Comparison of ENCODE assay signal across 8 cellular contexts in genomic region chr13:45367358-45367757, GRCh38. TPM values are rescaled to one million over a fixed set of nuclear protein-coding genes. Genes with fewer than 3 reads are reported as not detected.
DNase-seq lines count a peak whose midpoint lies in the region; ATAC-seq and TF ChIP-seq lines count a peak whose summit lies in the region.

No MANE protein-coding gene starts in this region.

- ATAC-seq in natural killer cell: peak; percentile 96 to 97 (median 96)

- no peaks in the 10 kb centered on the region for H3K27me3 ChIP-seq in H7 (ENCODE audit: control insufficient read depth, insufficient read depth, low read length)

- no peaks in the 10 kb centered on the region for H3K36me3 ChIP-seq in H7 (replicated peaks; ENCODE audit: control insufficient read depth, insufficient read depth, low read length)

- H3K9me3 Mint-ChIP-seq in natural killer cell: no peaks in the 10 kb centered on the region

- H3K36me3 Mint-ChIP-seq in natural killer cell: no peaks in the 10 kb centered on the region

- peak overlapping the region; percentile 75 for H3K4me3 Mint-ChIP-seq in natural killer cell

- H3K27ac Mint-ChIP-seq in natural killer cell: peak overlapping the region; percentile 60 to 73

- H3K4me3 ChIP-seq in H7 (ENCODE audit: insufficient read depth, low read depth, low read length): no peak overlapping the region

- intact Hi-C loops in natural killer cell (cut with micrococcal nuclease): loop anchor here (1.0 to 10.0 kb wide), 3 partner anchors 26 to 97 kb away; partner anchors contain the start of genes COG3, SLC25A30 and TPT1

- TF ChIP-seq CTCF in GM10266 (IDR thresholded peaks at IDR 0.05; ENCODE audit: control insufficient read depth, insufficient read depth, low read depth, missing control alignments) (no peak), natural killer cell (IDR thresholded peaks at IDR 0.05) (no peak)

- DNase-seq in GM10266 (ENCODE audit: extremely low spot score) (peak; percentile 84), H7 (peak; percentile 63), M059J (ENCODE audit: low read depth) (peak; percentile 95), natural killer cell (peak; percentile 61), ureter (ENCODE audit: low spot score) (peak; percentile 91), NCI-H524 (lab: John Stamatoyannopoulos, UW) (no peak)
- peak; percentile 64 to 87 (median 78) for DNase-seq in activated CD4-positive, CD25-positive, alpha-beta regulatory T cell (lab: John Stamatoyannopoulos, UW)
- DNase-seq in central memory CD4-positive, alpha-beta T cell: peak; percentile 92

- peaks cover 34 to 50% of the 10 kb centered on the region in 2 donors for H3K4me1 Mint-ChIP-seq in natural killer cell

- H3K27me3 Mint-ChIP-seq in natural killer cell (ENCODE audit: low read depth in 2 of 2): no peaks in the 10 kb centered on the region

RNA-seq across cellular contexts. Expression of gene TPT1, which starts 26.4 kb away (rescaled TPM):
- total RNA-seq in H7 (2014; rRNA removed; shearing (Covaris generic)): 1,060 and 1,417 TPM in 2 replicates
- 1,259 and 1,419 TPM in 2 replicates for total RNA-seq in M059J (2014; rRNA removed; shearing (Covaris generic))
- 1,000 to 10,000 TPM; 2,606 to 3,166 (median 3,085) TPM for total RNA-seq in natural killer cell
- total RNA-seq in ureter: 4,913 TPM

RNA-seq across cellular contexts. Expression of gene SLC25A30, which starts 50.8 kb away (rescaled TPM):
- total RNA-seq in H7 (2014; rRNA removed; shearing (Covaris generic)): 1.0 and 2.2 TPM in 2 replicates
- 4.0 and 6.1 TPM in 2 replicates for total RNA-seq in M059J (2014; rRNA removed; shearing (Covaris generic))
- 10 to 100 TPM; 15.0 to 22.3 (median 22.0) TPM for total RNA-seq in natural killer cell
- 16.8 TPM for total RNA-seq in ureter

Comparison
In these comparisons a context has a peak if more than half of its experiments do, and no peak if none do; other contexts are left out.
1. DNase-seq: peak in GM10266 (single experiment), H7 (single experiment), M059J (single experiment), activated CD4-positive, CD25-positive, alpha-beta regulatory T cell (4 of 4), central memory CD4-positive, alpha-beta T cell (single experiment), natural killer cell (single experiment) and ureter (single experiment); none in NCI-H524 (0 of 2).